Comparison of ENCODE assay signal across 16 cellular contexts in genomic region chr7:99210265-99210970, GRCh38. TPM values are rescaled to one million over a fixed set of nuclear protein-coding genes. Genes with fewer than 3 reads are reported as not detected.
DNase-seq lines count a peak whose midpoint lies in the region; ATAC-seq, FAIRE-seq and TF ChIP-seq lines count a peak whose summit lies in the region.
"Had no signal": no experiment of that assay in that cellular context is flagged by ENCODE, and none has a peak within 500 bp of the region (broad histone marks: within the 10 kb centered on the region; RNA-seq: fewer than 3 reads in every experiment).

No MANE protein-coding gene starts in this region.

- dilution Hi-C loops in keratinocyte (cut with MboI; ENCODE audit: extremely low pct_ligation_motif_present, low sequenced_read_pairs): no loop called here

- peaks cover 16% of the 10 kb centered on the region for H3K4me1 ChIP-seq in keratinocyte (ENCODE audit: control insufficient read depth, extremely low read depth, insufficient read depth, low read length)
- H3K4me1 ChIP-seq in stomach: peaks cover 0 to 15% (median 7%) of the 10 kb centered on the region in 4 donors
- H3K4me1 ChIP-seq: gastrocnemius medialis had no signal

- TF ChIP-seq POLR2A in stomach (IDR thresholded peaks at IDR 0.05): no peak

- no peaks in the 10 kb centered on the region for H3K79me2 ChIP-seq in keratinocyte (ENCODE audit: control insufficient read depth, insufficient read depth, low read length)

- H3K9me3 ChIP-seq in keratinocyte (ENCODE audit: control insufficient read depth, low read depth, low read length) (no peaks in the 10 kb centered on the region), stomach (no peaks in the 10 kb centered on the region)
- H3K9me3 ChIP-seq: gastrocnemius medialis had no signal

- intact Hi-C loops in stomach (cut with DNase I; ENCODE audit: low total_unique reads): no loop called here

- peak; percentile 72 for FAIRE-seq in keratinocyte (lab: Jason Lieb, UNC)

- peak overlapping the region; percentile 56 for H2AFZ ChIP-seq in keratinocyte (ENCODE audit: control insufficient read depth, low read length)

- H3K4me2 ChIP-seq in keratinocyte (ENCODE audit: control insufficient read depth, extremely low read depth, insufficient read depth, low read depth, low read length): peak overlapping the region; percentile 30

- H3K27ac ChIP-seq in keratinocyte (ENCODE audit: control insufficient read depth, insufficient read depth, low read length) (peak overlapping the region; percentile 45), stomach (peak overlapping the region; percentile 85 to 95 (median 86))
- H3K27ac ChIP-seq: gastrocnemius medialis had no signal

- H3K27me3 ChIP-seq in keratinocyte (ENCODE audit: control insufficient read depth, extremely low read depth, insufficient read depth, low read length): no peaks in the 10 kb centered on the region
- no peaks in the 10 kb centered on the region for H3K27me3 ChIP-seq in stomach
- H3K27me3 ChIP-seq: gastrocnemius medialis had no signal

- H3K9ac ChIP-seq in keratinocyte (ENCODE audit: control insufficient read depth, extremely low read depth, insufficient read depth, low read length): peak overlapping the region; percentile 25

- H3K36me3 ChIP-seq in keratinocyte (ENCODE audit: control insufficient read depth in 2 of 2, extremely low read depth in 1 of 2, insufficient read depth in 2 of 2, low read length in 2 of 2) (no peaks in the 10 kb centered on the region), stomach (no peaks in the 10 kb centered on the region)
- H3K36me3 ChIP-seq: gastrocnemius medialis had no signal

- DNase-seq in LNCaP clone FGC (ENCODE audit: low read depth) (peak; percentile 68), SKM-1 treated with dmso at 0.1 percent for 144 hours (lab: John Stamatoyannopoulos, UW; ENCODE audit: unreplicated experiment) (peak; percentile 73), keratinocyte (ENCODE audit: low read depth, low spot score) (no peak), stomach (peak; percentile 31), NCI-H1048 (lab: John Stamatoyannopoulos, UW) (no peak), NCI-H446 treated with DMSO at 0.1 percent for 48 hours (lab: John Stamatoyannopoulos, UW) (no peak), NCI-H1417 treated with DMSO at 0.1 percent for 48 hours (lab: John Stamatoyannopoulos, UW) (no peak)
- DNase-seq: activated naive CD4-positive, alpha-beta T cell treated with anti-CD3 and anti-CD28 coated beads, Interleukin-2, amount 10 ng/mL, durations not matched to agents 7 days and 5 days; cortex of kidney; gastrocnemius medialis; NCI-H1092 treated with DMSO at 0.1 percent for 48 hours; NCI-H774; occipital lobe; stimulated activated CD4-positive, alpha-beta T cell treated with anti-CD3 and anti-CD28 coated beads, Interleukin-4, amount 100 ng/mL, for 4 hours had no signal

- 32 to 49% (median 36%) methylated on average over 3 of the region's 3 CpGs for WGBS in stomach, 5 donors

- no peaks in the 10 kb centered on the region for H4K20me1 ChIP-seq in keratinocyte (ENCODE audit: control insufficient read depth, extremely low read depth, insufficient read depth, low read length)

- H3K4me3 ChIP-seq in LNCaP clone FGC (ENCODE audit: low read depth, low read length) (no peak overlapping the region), keratinocyte (ENCODE audit: control insufficient read depth in 2 of 3, extremely low read depth in 1 of 3, insufficient read depth in 2 of 3, low read depth in 1 of 3, low read length in 3 of 3) (no peak overlapping the region), stomach (no peak overlapping the region)
- H3K4me3 ChIP-seq: gastrocnemius medialis had no signal

- TF ChIP-seq CTCF in LNCaP clone FGC (IDR thresholded peaks at IDR 0.05; ENCODE audit: control insufficient read depth, extremely low read depth, insufficient read depth) (no peak), keratinocyte (optimal IDR thresholded peaks at IDR 0.05 in 1 of 3, IDR thresholded peaks at IDR 0.05 in 1 of 3, conservative IDR thresholded peaks at IDR 0.05 in 1 of 3; ENCODE audit: extremely low read depth in 1 of 3, insufficient read depth in 2 of 3, low read length in 3 of 3) (no peak), stomach (IDR thresholded peaks at IDR 0.05) (no peak)

- H3K9me1 ChIP-seq in keratinocyte (ENCODE audit: control insufficient read depth, extremely low read depth, insufficient read depth, low read length): no peaks in the 10 kb centered on the region

- no peak for ATAC-seq in HG02884 (IDR thresholded peaks at IDR 0.05; ENCODE audit: unreplicated experiment)
- ATAC-seq: gastrocnemius medialis had no signal

- TF ChIP-seq EP300 in stomach (IDR thresholded peaks at IDR 0.05): no peak

RNA-seq across cellular contexts. Expression of gene KPNA7, which starts 2.5 kb away (rescaled TPM):
- 0.21 to 0.50 TPM (median 0.39 TPM) in 3 replicates for polyA plus RNA-seq in keratinocyte
- 0.71 TPM for polyA plus RNA-seq in keratinocyte (2011; ENCODE audit: low read depth)
- polyA plus RNA-seq in keratinocyte (2011; cell fraction: cytosol; rRNA removed): 0.31 and 0.41 TPM in 2 replicates
- polyA plus RNA-seq in keratinocyte (2011; cell fraction: nucleus; rRNA removed): 0.36 and 0.51 TPM in 2 replicates
- 0.26 and 1.2 TPM in 2 replicates for polyA plus RNA-seq in keratinocyte (2012; ENCODE audit: low replicate concordance)
- 0.19 to 0.82 TPM in 2 of 3 replicates, not detected in the other for polyA minus RNA-seq in keratinocyte
- polyA minus RNA-seq in keratinocyte (2011; cell fraction: cytosol; rRNA and poly(A)+ RNA removed): not detected
- polyA minus RNA-seq in keratinocyte (2011; cell fraction: nucleus; rRNA and poly(A)+ RNA removed): 0.32 TPM in 1 of 2 replicates, not detected in the other
- total RNA-seq in stomach: 1 to 10 TPM in 2 of 5 donors, not detected in 3; 1.5 to 4.5 TPM
- 1 to 10 TPM in 1 of 3 donors, under 1 TPM in 2; 0.23 to 4.7 (median 0.62) TPM for polyA plus RNA-seq in stomach
- total RNA-seq: gastrocnemius medialis, occipital lobe, subcutaneous adipose tissue had no signal

Comparison
In these comparisons a context has a peak if more than half of its experiments do, and no peak if none do; other contexts are left out.
1. DNase-seq: peak in LNCaP clone FGC (single experiment), SKM-1 treated with dmso at 0.1 percent for 144 hours (single experiment) and stomach (single experiment); none in keratinocyte (single experiment), NCI-H1048 (single experiment), NCI-H446 treated with DMSO at 0.1 percent for 48 hours (single experiment) and NCI-H1417 treated with DMSO at 0.1 percent for 48 hours (single experiment).